1 cellular context compared by ENCODE assay signal in genomic region chrX:40260123-40260751, GRCh38.
TF ChIP-seq lines count a peak whose summit lies in the region.

No MANE protein-coding gene starts in this region.

TF ChIP-seq in K562, 482 proteins besides CTCF, POLR2A, EP300 and RAD21 (continued from another document):
- TF ChIP-seq, protein P1, sequence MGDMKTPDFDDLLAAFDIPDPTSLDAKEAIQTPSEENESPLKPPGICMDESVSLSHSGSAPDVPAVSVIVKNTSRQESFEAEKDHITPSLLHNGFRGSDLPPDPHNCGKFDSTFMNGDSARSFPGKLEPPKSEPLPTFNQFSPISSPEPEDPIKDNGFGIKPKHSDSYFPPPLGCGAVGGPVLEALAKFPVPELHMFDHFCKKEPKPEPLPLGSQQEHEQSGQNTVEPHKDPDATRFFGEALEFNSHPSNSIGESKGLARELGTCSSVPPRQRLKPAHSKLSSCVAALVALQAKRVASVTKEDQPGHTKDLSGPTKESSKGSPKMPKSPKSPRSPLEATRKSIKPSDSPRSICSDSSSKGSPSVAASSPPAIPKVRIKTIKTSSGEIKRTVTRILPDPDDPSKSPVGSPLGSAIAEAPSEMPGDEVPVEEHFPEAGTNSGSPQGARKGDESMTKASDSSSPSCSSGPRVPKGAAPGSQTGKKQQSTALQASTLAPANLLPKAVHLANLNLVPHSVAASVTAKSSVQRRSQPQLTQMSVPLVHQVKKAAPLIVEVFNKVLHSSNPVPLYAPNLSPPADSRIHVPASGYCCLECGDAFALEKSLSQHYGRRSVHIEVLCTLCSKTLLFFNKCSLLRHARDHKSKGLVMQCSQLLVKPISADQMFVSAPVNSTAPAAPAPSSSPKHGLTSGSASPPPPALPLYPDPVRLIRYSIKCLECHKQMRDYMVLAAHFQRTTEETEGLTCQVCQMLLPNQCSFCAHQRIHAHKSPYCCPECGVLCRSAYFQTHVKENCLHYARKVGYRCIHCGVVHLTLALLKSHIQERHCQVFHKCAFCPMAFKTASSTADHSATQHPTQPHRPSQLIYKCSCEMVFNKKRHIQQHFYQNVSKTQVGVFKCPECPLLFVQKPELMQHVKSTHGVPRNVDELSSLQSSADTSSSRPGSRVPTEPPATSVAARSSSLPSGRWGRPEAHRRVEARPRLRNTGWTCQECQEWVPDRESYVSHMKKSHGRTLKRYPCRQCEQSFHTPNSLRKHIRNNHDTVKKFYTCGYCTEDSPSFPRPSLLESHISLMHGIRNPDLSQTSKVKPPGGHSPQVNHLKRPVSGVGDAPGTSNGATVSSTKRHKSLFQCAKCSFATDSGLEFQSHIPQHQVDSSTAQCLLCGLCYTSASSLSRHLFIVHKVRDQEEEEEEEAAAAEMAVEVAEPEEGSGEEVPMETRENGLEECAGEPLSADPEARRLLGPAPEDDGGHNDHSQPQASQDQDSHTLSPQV (IDR thresholded peaks at IDR 0.05): peak; percentile 43; the same call in 1 of the 2 replicates
- TF ChIP-seq RHOXF2B (CRISPR knock-in tag; conservative IDR thresholded peaks at IDR 0.05): no peak
- TF ChIP-seq NFRKB (IDR thresholded peaks at IDR 0.05; ENCODE audit: low read depth): 0 out of 2 replicates have a peak, but pooled peaks have one; percentile 54
- no peak for TF ChIP-seq ZNF57 (CRISPR knock-in tag; IDR thresholded peaks at IDR 0.05)
- TF ChIP-seq XRCC3 (IDR thresholded peaks at IDR 0.05): no peak
- no peak for TF ChIP-seq STAG1 (CRISPR knock-in tag; IDR thresholded peaks at IDR 0.05; ENCODE audit: borderline replicate concordance)
- TF ChIP-seq EGR1 (conservative IDR thresholded peaks at IDR 0.05): peak; percentile 40; the same call in 1 of the 2 replicates
- peak; percentile 11 to 30; a peak in 1 of 4 replicates for TF ChIP-seq NRF1 (conservative IDR thresholded peaks at IDR 0.05 in 1 of 2, IDR thresholded peaks at IDR 0.05 in 1 of 2)
- TF ChIP-seq KDM2B (CRISPR knock-in tag; IDR thresholded peaks at IDR 0.05): no peak
- no peak for TF ChIP-seq ZFX (CRISPR knock-in tag; IDR thresholded peaks at IDR 0.05)
- no peak for TF ChIP-seq CUX1 (CRISPR knock-in tag; IDR thresholded peaks at IDR 0.05)
- TF ChIP-seq HDAC2 (IDR thresholded peaks at IDR 0.05): no peak
- no peak for TF ChIP-seq NFIC (IDR thresholded peaks at IDR 0.05)
- TF ChIP-seq ADNP (tag; IDR thresholded peaks at IDR 0.05): no peak
- no peak for TF ChIP-seq GTF3C2 (IDR thresholded peaks at IDR 0.05; ENCODE audit: borderline replicate concordance, extremely low read depth, insufficient read length)
- no peak for TF ChIP-seq ESRRB (CRISPR knock-in tag; IDR thresholded peaks at IDR 0.05; ENCODE audit: borderline replicate concordance)
- no peak for TF ChIP-seq NFYB (IDR thresholded peaks at IDR 0.05; ENCODE audit: extremely low read depth, insufficient read length)
- no peak for TF ChIP-seq NR3C1 (CRISPR knock-in tag; IDR thresholded peaks at IDR 0.05)
- TF ChIP-seq ZNF133 (CRISPR knock-in tag; IDR thresholded peaks at IDR 0.05): no peak
- no peak for TF ChIP-seq NONO (IDR thresholded peaks at IDR 0.05; ENCODE audit: low read depth in 2 of 2, low read length in 1 of 2)
- TF ChIP-seq, protein P2, sequence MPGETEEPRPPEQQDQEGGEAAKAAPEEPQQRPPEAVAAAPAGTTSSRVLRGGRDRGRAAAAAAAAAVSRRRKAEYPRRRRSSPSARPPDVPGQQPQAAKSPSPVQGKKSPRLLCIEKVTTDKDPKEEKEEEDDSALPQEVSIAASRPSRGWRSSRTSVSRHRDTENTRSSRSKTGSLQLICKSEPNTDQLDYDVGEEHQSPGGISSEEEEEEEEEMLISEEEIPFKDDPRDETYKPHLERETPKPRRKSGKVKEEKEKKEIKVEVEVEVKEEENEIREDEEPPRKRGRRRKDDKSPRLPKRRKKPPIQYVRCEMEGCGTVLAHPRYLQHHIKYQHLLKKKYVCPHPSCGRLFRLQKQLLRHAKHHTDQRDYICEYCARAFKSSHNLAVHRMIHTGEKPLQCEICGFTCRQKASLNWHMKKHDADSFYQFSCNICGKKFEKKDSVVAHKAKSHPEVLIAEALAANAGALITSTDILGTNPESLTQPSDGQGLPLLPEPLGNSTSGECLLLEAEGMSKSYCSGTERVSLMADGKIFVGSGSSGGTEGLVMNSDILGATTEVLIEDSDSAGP (CRISPR knock-in tag; IDR thresholded peaks at IDR 0.05): no peak
- TF ChIP-seq TEAD2 (tag; IDR thresholded peaks at IDR 0.05): no peak
- no peak for TF ChIP-seq NUFIP1 (IDR thresholded peaks at IDR 0.05; ENCODE audit: partially characterized antibody)
- no peak for TF ChIP-seq ZNF12 (CRISPR knock-in tag; IDR thresholded peaks at IDR 0.05)
- TF ChIP-seq ZNF766 (CRISPR knock-in tag; conservative IDR thresholded peaks at IDR 0.05): 0 out of 2 replicates have a peak, but pooled peaks have one; percentile 20
- TF ChIP-seq NELFE (IDR thresholded peaks at IDR 0.05; ENCODE audit: insufficient read depth, insufficient read length): no peak
- TF ChIP-seq REST (CRISPR knock-in tag; IDR thresholded peaks at IDR 0.05; ENCODE audit: low read depth): no peak
- TF ChIP-seq, protein P3, sequence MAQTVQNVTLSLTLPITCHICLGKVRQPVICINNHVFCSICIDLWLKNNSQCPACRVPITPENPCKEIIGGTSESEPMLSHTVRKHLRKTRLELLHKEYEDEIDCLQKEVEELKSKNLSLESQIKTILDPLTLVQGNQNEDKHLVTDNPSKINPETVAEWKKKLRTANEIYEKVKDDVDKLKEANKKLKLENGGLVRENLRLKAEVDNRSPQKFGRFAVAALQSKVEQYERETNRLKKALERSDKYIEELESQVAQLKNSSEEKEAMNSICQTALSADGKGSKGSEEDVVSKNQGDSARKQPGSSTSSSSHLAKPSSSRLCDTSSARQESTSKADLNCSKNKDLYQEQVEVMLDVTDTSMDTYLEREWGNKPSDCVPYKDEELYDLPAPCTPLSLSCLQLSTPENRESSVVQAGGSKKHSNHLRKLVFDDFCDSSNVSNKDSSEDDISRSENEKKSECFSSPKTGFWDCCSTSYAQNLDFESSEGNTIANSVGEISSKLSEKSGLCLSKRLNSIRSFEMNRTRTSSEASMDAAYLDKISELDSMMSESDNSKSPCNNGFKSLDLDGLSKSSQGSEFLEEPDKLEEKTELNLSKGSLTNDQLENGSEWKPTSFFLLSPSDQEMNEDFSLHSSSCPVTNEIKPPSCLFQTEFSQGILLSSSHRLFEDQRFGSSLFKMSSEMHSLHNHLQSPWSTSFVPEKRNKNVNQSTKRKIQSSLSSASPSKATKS (CRISPR knock-in tag; IDR thresholded peaks at IDR 0.05): no peak
- TF ChIP-seq ZNF41 (CRISPR knock-in tag; conservative IDR thresholded peaks at IDR 0.05): no peak
- no peak for TF ChIP-seq ZFP36 (IDR thresholded peaks at IDR 0.05; ENCODE audit: low read depth, low read length, partially characterized antibody)
- no peak for TF ChIP-seq CCNT2 (IDR thresholded peaks at IDR 0.05; ENCODE audit: borderline replicate concordance, extremely low read depth, insufficient read length, low read depth, low read length)
- TF ChIP-seq GTF2F1 (IDR thresholded peaks at IDR 0.05; ENCODE audit: low read depth, low read length): no peak
- no peak for TF ChIP-seq SREBF2 (CRISPR knock-in tag; IDR thresholded peaks at IDR 0.05)
